24 cellular contexts compared by ENCODE assay signal in genomic region chr1:207968521-207968944, GRCh38.
"Had no signal": no experiment of that assay in that cellular context is flagged by ENCODE, and none has a peak within 500 bp of the region (broad histone marks: within the 10 kb centered on the region; RNA-seq: fewer than 3 reads in every experiment).

No MANE protein-coding gene starts in this region.

- H3K9me3 Mint-ChIP-seq: activated T-cell treated with anti-CD3 and anti-CD28 coated beads, Interleukin-2, amount 50 U/mL, for 72 hours; naive B cell had no signal

- H3K27ac Mint-ChIP-seq: activated CD4-positive, alpha-beta T cell treated with anti-CD3 and anti-CD28 coated beads for 36 hours; activated naive CD8-positive, alpha-beta T cell; activated T-cell treated with anti-CD3 and anti-CD28 coated beads, Interleukin-2, amount 50 U/mL, for 72 hours; naive B cell had no signal

- H3K4me3 ChIP-seq: adrenal gland, ascending aorta, gastrocnemius medialis, hepatocyte, mucosa of descending colon, pancreas, right atrium auricular region, spleen, suprapubic skin, tibial artery had no signal

- H3K4me1 Mint-ChIP-seq: naive B cell had no signal

- H3K27me3 ChIP-seq: adrenal gland, ascending aorta, gastrocnemius medialis, hepatocyte, pancreas, right atrium auricular region, suprapubic skin, tibial artery had no signal

- ATAC-seq: activated CD4-positive, alpha-beta T cell treated with anti-CD3 and anti-CD28 coated beads for 36 hours; activated T-cell treated with anti-CD3 and anti-CD28 coated beads, Interleukin-2, amount 50 U/mL, for 72 hours; gastrocnemius medialis; left ventricle myocardium superior; mucosa of descending colon; pancreas had no signal

- H3K9me3 ChIP-seq: adrenal gland, ascending aorta, gastrocnemius medialis, mucosa of descending colon, pancreas, right atrium auricular region, spleen, suprapubic skin, tibial artery had no signal

- H3K4me3 Mint-ChIP-seq: activated CD4-positive, alpha-beta T cell treated with anti-CD3 and anti-CD28 coated beads for 36 hours; activated naive CD8-positive, alpha-beta T cell; activated T-cell treated with anti-CD3 and anti-CD28 coated beads, Interleukin-2, amount 50 U/mL, for 72 hours; brain; naive B cell had no signal

- DNase-seq: activated CD4-positive, alpha-beta T cell treated with anti-CD3 and anti-CD28 coated beads for 36 hours; activated CD4-positive, alpha-beta T cell treated with anti-CD3 and anti-CD28 coated beads, Interleukin-2, amount 50 U/mL, for 4 hours; activated CD4-positive, CD25-positive, alpha-beta regulatory T cell; activated naive CD4-positive, alpha-beta T cell treated with Interleukin-2 at 50 U/mL for 16 hours; activated T-cell treated with anti-CD3 and anti-CD28 coated beads for 4 hours; activated T-cell treated with anti-CD3 and anti-CD28 coated beads, Interleukin-2, amount 50 U/mL, for 72 hours; adrenal gland; cortex of kidney; gastrocnemius medialis; left cardiac atrium; left ventricle myocardium superior; mucosa of descending colon; naive B cell; pancreas; spleen; stimulated activated naive CD4-positive, alpha-beta T cell; T-helper 2 cell; tibial artery had no signal

- H3K36me3 Mint-ChIP-seq: activated naive CD8-positive, alpha-beta T cell; brain; naive B cell had no signal

- H3K27ac ChIP-seq: adrenal gland, ascending aorta, gastrocnemius medialis, hepatocyte, pancreas, right atrium auricular region, spleen, suprapubic skin, tibial artery had no signal
